In the genomic region with DNA sequence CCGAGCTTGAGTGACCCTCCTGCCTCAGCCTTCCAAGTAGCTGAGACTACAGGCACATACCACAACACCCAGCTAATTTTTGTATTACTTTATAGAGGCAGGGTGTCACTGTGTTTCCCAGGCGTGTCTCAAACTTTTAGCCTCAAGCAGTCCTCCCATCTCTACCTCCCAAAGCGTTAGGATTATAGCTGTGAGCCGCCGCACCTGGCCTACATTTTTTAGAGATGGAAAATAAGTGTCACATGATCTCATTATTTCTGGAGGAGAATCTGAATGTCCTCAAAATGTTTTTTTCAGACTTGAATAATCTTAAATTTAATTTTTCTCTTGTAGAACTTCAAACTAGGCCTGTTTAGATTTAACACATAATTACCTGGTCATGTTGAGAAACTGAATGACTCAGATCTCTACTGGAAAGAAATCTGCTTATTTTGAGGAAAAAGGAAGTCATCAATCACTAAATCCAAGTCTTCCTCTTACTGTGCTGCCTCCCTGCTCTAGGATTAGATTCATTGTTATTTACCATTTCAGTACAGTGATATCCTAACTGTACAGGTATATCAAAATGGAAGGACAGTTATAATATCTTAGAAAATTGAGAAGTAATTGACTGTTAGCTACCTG, we compare ENCODE assay signal across 15 cellular contexts.
"Had no signal": no experiment of that assay in that cellular context is flagged by ENCODE, and none has a peak within 500 bp of the region (broad histone marks: within the 10 kb centered on the region; RNA-seq: fewer than 3 reads in every experiment).

No MANE protein-coding gene starts in this region.

- H3K36me3 ChIP-seq: ascending aorta, tibial artery, uterus had no signal

- H3K27me3 Mint-ChIP-seq: activated B cell treated with CpG ODN at 0.5 μM for 24 hours; activated CD4-positive, alpha-beta T cell treated with anti-CD3 and anti-CD28 coated beads, Interleukin-2, amount 10 ng/mL, durations not matched to agents 7 days and 5 days; naive thymus-derived CD4-positive, alpha-beta T cell; T-helper 17 cell had no signal

- H3K27me3 ChIP-seq: ascending aorta, cardiac muscle cell, tibial artery, uterus had no signal

- H3K27ac Mint-ChIP-seq: activated B cell treated with CpG ODN at 0.5 μM for 24 hours; activated CD4-positive, alpha-beta T cell treated with anti-CD3 and anti-CD28 coated beads, Interleukin-2, amount 10 ng/mL, durations not matched to agents 7 days and 5 days had no signal

- H3K9me3 ChIP-seq: ascending aorta, lower lobe of right lung, tibial artery, uterus had no signal

- H3K27ac ChIP-seq: ascending aorta, cardiac muscle cell, lower lobe of right lung, tibial artery, uterus had no signal

- H3K4me3 Mint-ChIP-seq: activated B cell treated with CpG ODN at 0.5 μM for 24 hours; activated CD4-positive, alpha-beta T cell treated with anti-CD3 and anti-CD28 coated beads, Interleukin-2, amount 10 ng/mL, durations not matched to agents 7 days and 5 days; naive thymus-derived CD4-positive, alpha-beta T cell; T-helper 17 cell had no signal

- H3K4me1 Mint-ChIP-seq: activated B cell treated with CpG ODN at 0.5 μM for 24 hours had no signal

- ATAC-seq: lower lobe of right lung; naive thymus-derived CD4-positive, alpha-beta T cell; right cardiac atrium; T-helper 17 cell had no signal

- H3K9me3 Mint-ChIP-seq: activated B cell treated with CpG ODN at 0.5 μM for 24 hours; activated CD4-positive, alpha-beta T cell treated with anti-CD3 and anti-CD28 coated beads, Interleukin-2, amount 10 ng/mL, durations not matched to agents 7 days and 5 days had no signal

- H3K4me3 ChIP-seq: ascending aorta, cardiac muscle cell, lower lobe of right lung, tibial artery, uterus had no signal

- DNase-seq: activated B cell treated with CpG ODN at 0.5 μM for 24 hours; activated CD4-positive, alpha-beta T cell treated with anti-CD3 and anti-CD28 coated beads, Interleukin-2, amount 10 ng/mL, durations not matched to agents 7 days and 5 days; activated gamma-delta T cell treated with Interleukin-2 at 50 U/mL for 16 hours; effector CD4-positive, alpha-beta T cell; hippocampal formation; lower lobe of right lung; naive thymus-derived CD4-positive, alpha-beta T cell; posterior cingulate gyrus; right cardiac atrium; small intestine; T-helper 17 cell; tibial artery; uterus had no signal
